Comparison of ENCODE assay signal across 9 cellular contexts in the genomic region with DNA sequence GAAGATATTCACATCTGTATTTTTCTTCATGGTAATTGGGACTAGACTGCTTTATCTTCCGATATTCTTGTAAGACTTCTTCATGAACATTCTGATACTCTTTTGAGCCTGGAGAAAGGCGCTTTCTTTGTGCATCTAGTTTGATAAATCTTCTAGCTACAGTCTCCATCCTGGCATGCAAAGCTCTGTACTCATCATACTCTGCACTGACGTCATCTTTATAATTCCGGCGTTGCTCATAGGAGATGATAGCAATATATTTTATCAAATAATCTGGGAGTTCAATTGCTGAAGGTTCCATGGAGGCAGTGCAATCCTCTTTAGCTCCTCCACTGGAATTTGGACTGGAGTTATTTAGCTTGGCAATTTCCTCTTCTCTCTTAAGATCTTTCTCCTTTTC. TPM values are rescaled to one million over a fixed set of nuclear protein-coding genes. Genes with fewer than 3 reads are reported as not detected.
DNase-seq lines count a peak whose midpoint lies in the region; ATAC-seq, FAIRE-seq and TF ChIP-seq lines count a peak whose summit lies in the region.
"Not testable (repeated sequence)": the region's sequence is repeated elsewhere in the genome, so short reads cannot be mapped to it uniquely, and the experiment has no call there.
"Had no signal": no experiment of that assay in that cellular context is flagged by ENCODE, and none has a peak within 500 bp of the region (broad histone marks: within the 10 kb centered on the region; RNA-seq: fewer than 3 reads in every experiment).

No MANE protein-coding gene starts in this region.

- H3F3A ChIP-seq in OCI-LY1 (ENCODE audit: insufficient read depth, low read length), result not testable (repeated sequence)

- H3K36me3 Mint-ChIP-seq in IgD-negative memory B cell; activated B cell treated with CpG ODN at 0.5 μM for 24 hours (ENCODE audit: low read depth); memory B cell; stimulated activated memory B cell treated with anti-CD40 and anti-IgM and Interleukin-4, amounts not matched to agents 10 μg/mL and 1 μg/mL and 100 μg/mL, for 72 hours: not testable (repeated sequence)

- CTCF ChIA-PET in A549 (lab: Yijun Ruan, JAX), result interaction anchor here (0.7 to 1.9 kb wide), 2 partner anchors 28 to 226 kb away, joined by 3 to 6 read pairs; no protein-coding TSS in a partner anchor
- CTCF ChIA-PET in activated B cell treated with CpG ODN at 0.5 μM for 24 hours (lab: Charles Lee), result interaction anchor here (1.4 to 5.0 kb wide), 2 partner anchors 13 to 51 kb away, joined by 4 to 19 read pairs; no protein-coding TSS in a partner anchor

- intact Hi-C loops in activated B cell treated with CpG ODN at 0.5 μM for 24 hours (cut with micrococcal nuclease), result loop anchor here (5.0 kb wide), 1 partner anchor 221 kb away; the partner anchor contains the start of gene OR10T2

- not testable (repeated sequence) for H3K4me1 ChIP-seq in A549
- peaks cover 54% of the 10 kb centered on the region for H3K4me1 ChIP-seq in OCI-LY1 (ENCODE audit: insufficient read depth, low read length, severe bottlenecking)

- TF ChIP-seq EP300 in A549 (IDR thresholded peaks at IDR 0.05), result not testable (repeated sequence)

- TF ChIP-seq POLR2A in A549 (IDR thresholded peaks at IDR 0.05; ENCODE audit: low read length); GM12891 (IDR thresholded peaks at IDR 0.05; ENCODE audit: low read depth, low read length): not testable (repeated sequence)

- H3K4me2 ChIP-seq in A549, result not testable (repeated sequence)
- H3K4me2 ChIP-seq in OCI-LY1 (ENCODE audit: low read length), result 0 out of 2 replicates have a peak overlapping the region, but pooled peaks have one; percentile 88

- not testable (repeated sequence) for H3K27me3 ChIP-seq in OCI-LY1 (ENCODE audit: insufficient read depth, low read length); bronchial epithelial cell (ENCODE audit: control insufficient read depth, insufficient read depth, low read length)

- POLR2A ChIA-PET in A549 (lab: Yijun Ruan, JAX); activated B cell treated with CpG ODN at 0.5 μM for 24 hours (lab: Charles Lee): not testable (repeated sequence)

- FAIRE-seq in A549 (lab: Jason Lieb, UNC) (peak; percentile 76), GM12891 (lab: Jason Lieb, UNC) (peak; percentile 50), bronchial epithelial cell (lab: Jason Lieb, UNC) (peak; percentile 40)

- not testable (repeated sequence) for H3K9me2 ChIP-seq in OCI-LY1 (ENCODE audit: low read depth, low read length)

- not testable (repeated sequence) for TF ChIP-seq CTCF in A549 (IDR thresholded peaks at IDR 0.05); OCI-LY1 (IDR thresholded peaks at IDR 0.05; ENCODE audit: low read length); activated B cell treated with CpG ODN at 0.5 μM for 24 hours (IDR thresholded peaks at IDR 0.05); bronchial epithelial cell (IDR thresholded peaks at IDR 0.05; ENCODE audit: insufficient read depth, low read length, severe bottlenecking)

- H3K9me3 Mint-ChIP-seq in IgD-negative memory B cell; activated B cell treated with CpG ODN at 0.5 μM for 24 hours; memory B cell; stimulated activated memory B cell treated with anti-CD40 and anti-IgM and Interleukin-4, amounts not matched to agents 10 μg/mL and 1 μg/mL and 100 μg/mL, for 72 hours: not testable (repeated sequence)

- not testable (repeated sequence) for ATAC-seq in A549; activated B cell treated with CpG ODN at 0.5 μM for 24 hours (ENCODE audit: low read depth); memory B cell (ENCODE audit: low read depth); stimulated activated memory B cell treated with anti-CD40 and anti-IgM and Interleukin-4, amounts not matched to agents 10 μg/mL and 1 μg/mL and 100 μg/mL, for 72 hours

- H3K4me1 Mint-ChIP-seq in IgD-negative memory B cell, result peaks cover 20 to 47% (median 38%) of the 10 kb centered on the region in 3 donors
- H3K4me1 Mint-ChIP-seq in activated B cell treated with CpG ODN at 0.5 μM for 24 hours, result peaks cover 61% of the 10 kb centered on the region
- H3K4me1 Mint-ChIP-seq in memory B cell, result peaks cover 26% of the 10 kb centered on the region
- peaks cover 46% of the 10 kb centered on the region for H3K4me1 Mint-ChIP-seq in stimulated activated memory B cell treated with anti-CD40 and anti-IgM and Interleukin-4, amounts not matched to agents 10 μg/mL and 1 μg/mL and 100 μg/mL, for 72 hours

- H2AFZ ChIP-seq in OCI-LY1 (ENCODE audit: low read length), result not testable (repeated sequence)

- not testable (repeated sequence) for H3K9ac ChIP-seq in OCI-LY1 (ENCODE audit: low read length)

- not testable (repeated sequence) for H4K20me1 ChIP-seq in OCI-LY1 (ENCODE audit: insufficient read depth, low read length)

- WGBS in A549 (ENCODE audit: missing lambda C conversion rate), result 62% methylated on average over 5 of the region's 5 CpGs

- H3K4me3 ChIP-seq in A549; OCI-LY1 (ENCODE audit: low read depth, low read length, poor library complexity, severe bottlenecking); bronchial epithelial cell (ENCODE audit: low read depth, low read length): not testable (repeated sequence)

- H3K27ac Mint-ChIP-seq in IgD-negative memory B cell (peak overlapping the region; percentile 61 to 93 (median 73)), activated B cell treated with CpG ODN at 0.5 μM for 24 hours (peak overlapping the region; percentile 72), memory B cell (peak overlapping the region; percentile 91)
- H3K27ac Mint-ChIP-seq in stimulated activated memory B cell treated with anti-CD40 and anti-IgM and Interleukin-4, amounts not matched to agents 10 μg/mL and 1 μg/mL and 100 μg/mL, for 72 hours, result peak overlapping the region; percentile 58

- not testable (repeated sequence) for H3K36me3 ChIP-seq in OCI-LY1 (ENCODE audit: insufficient read depth, low read length); bronchial epithelial cell (ENCODE audit: control insufficient read depth, insufficient read depth, low read length)

- not testable (repeated sequence) for H3K27me3 Mint-ChIP-seq in IgD-negative memory B cell; activated B cell treated with CpG ODN at 0.5 μM for 24 hours; memory B cell; stimulated activated memory B cell treated with anti-CD40 and anti-IgM and Interleukin-4, amounts not matched to agents 10 μg/mL and 1 μg/mL and 100 μg/mL, for 72 hours

- H3K9me3 ChIP-seq in A549; OCI-LY1 (ENCODE audit: low read length): not testable (repeated sequence)

- not testable (repeated sequence) for TF ChIP-seq RAD21 in A549 (conservative IDR thresholded peaks at IDR 0.05 in 1 of 2, IDR thresholded peaks at IDR 0.05 in 1 of 2)

- DNase-seq in A549 (ENCODE audit: low read depth in 1 of 2, low spot score in 1 of 2); GM12891 (ENCODE audit: insufficient read length, low spot score); activated B cell treated with CpG ODN at 0.5 μM for 24 hours; bronchial epithelial cell (ENCODE audit: low read depth); memory B cell (ENCODE audit: low spot score in 2 of 2): not testable (repeated sequence)

- not testable (repeated sequence) for H3K27ac ChIP-seq in A549
- peak overlapping the region; percentile 83 for H3K27ac ChIP-seq in OCI-LY1 (ENCODE audit: low read depth, low read length, poor library complexity, severe bottlenecking)

- H3K4me3 Mint-ChIP-seq in IgD-negative memory B cell (peak overlapping the region; percentile 49 to 88 (median 78)), activated B cell treated with CpG ODN at 0.5 μM for 24 hours (peak overlapping the region; percentile 78), memory B cell (peak overlapping the region; percentile 62)
- peak overlapping the region; percentile 19 for H3K4me3 Mint-ChIP-seq in stimulated activated memory B cell treated with anti-CD40 and anti-IgM and Interleukin-4, amounts not matched to agents 10 μg/mL and 1 μg/mL and 100 μg/mL, for 72 hours

- H3K79me2 ChIP-seq in OCI-LY1 (ENCODE audit: insufficient read depth, low read length), result not testable (repeated sequence)

RNA-seq across cellular contexts. Expression of gene CD1D, which starts 4.8 kb away (rescaled TPM):
- polyA plus RNA-seq in A549 (2011; rRNA removed) (not detected in 2 replicates), A549 (2017; fragmentation: RNase III; extraction: RNeasy Plus Mini Kit Qiagen cat#74134 plus additional on column Dnase treatment) (0.04 to 0.08 TPM in 2 of 3 replicates, not detected in the other), IgD-negative memory B cell (20.5 TPM)
- 0.01 TPM in 1 of 2 replicates, not detected in the other for polyA plus RNA-seq in A549 (2012; cell fraction: cytosol; rRNA removed)
- 0.05 and 0.06 TPM in 2 replicates for polyA plus RNA-seq in A549 (2012; cell fraction: nucleus; rRNA removed)
- polyA minus RNA-seq in A549 (2011; rRNA and poly(A)+ RNA removed), result not detected in 2 replicates
- 1.8 TPM for polyA plus RNA-seq in GM12891 (2012; ENCODE audit: low read depth, missing spikeins)
- total RNA-seq in activated B cell treated with CpG ODN at 0.5 μM for 24 hours (4.6 and 5.0 TPM in 2 replicates), bronchial epithelial cell (3.1 and 3.9 TPM in 2 replicates)
- total RNA-seq: CD4-positive, alpha-beta memory T cell had no signal

Comparison
In these comparisons a context has a peak if more than half of its experiments do, and no peak if none do; other contexts are left out.
1. H3K4me3 Mint-ChIP-seq: peak in every context shown above with its lines; median percentile 78 in IgD-negative memory B cell; 78 in activated B cell treated with CpG ODN at 0.5 μM for 24 hours; 62 in memory B cell; 19 in stimulated activated memory B cell treated with anti-CD40 and anti-IgM and Interleukin-4, amounts not matched to agents 10 μg/mL and 1 μg/mL and 100 μg/mL, for 72 hours.